Comparison of ENCODE assay signal across 8 cellular contexts in genomic region chr2:183123117-183123958, GRCh38. TPM values are rescaled to one million over a fixed set of nuclear protein-coding genes. Genes with fewer than 3 reads are reported as not detected.
A peak's percentile ranks its signal among the peaks of the same experiment; 100 is the strongest.
DNase-seq lines count a peak whose midpoint lies in the region; ATAC-seq and TF ChIP-seq lines count a peak whose summit lies in the region.

No MANE protein-coding gene starts in this region.

- dilution Hi-C loops in mammary epithelial cell (cut with HindIII; ENCODE audit: low sequenced_read_pairs) = no loop called here

- H3K18ac ChIP-seq in mesenchymal stem cell (ENCODE audit: low read depth in 1 of 2, low read length in 2 of 2) = peak overlapping the region in 1 of 2 experiments; percentile 90

- 21% methylated on average over 17 of the region's 17 CpGs for WGBS in mammary epithelial cell (ENCODE audit: low coverage, missing lambda C conversion rate)
- 47% methylated on average over 6 of the region's 17 CpGs for WGBS in mesenchymal stem cell

- intact Hi-C loops in mammary epithelial cell (cut with micrococcal nuclease) (no loop called here), uterus (cut with DNase I; ENCODE audit: low total_unique reads) (no loop called here)

- H2BK5ac ChIP-seq in mesenchymal stem cell (ENCODE audit: low read depth, low read length, poor library complexity, severe bottlenecking) = no peak overlapping the region

- H3K4me1 ChIP-seq in Karpas-422 (ENCODE audit: low read length) (peaks cover 26% of the 10 kb centered on the region), mammary epithelial cell (ENCODE audit: insufficient read depth, low read length) (peaks cover 16% of the 10 kb centered on the region), mesenchymal stem cell (ENCODE audit: control insufficient read depth, insufficient read depth, low read depth, low read length) (peaks cover 6% of the 10 kb centered on the region), uterus (no peaks in the 10 kb centered on the region)

- H4K91ac ChIP-seq in mesenchymal stem cell (ENCODE audit: low read length) = no peak overlapping the region

- H3K27me3 ChIP-seq in Karpas-422 (ENCODE audit: low read length) = no peaks in the 10 kb centered on the region
- H3K27me3 ChIP-seq in mammary epithelial cell (ENCODE audit: insufficient read depth, low read length) = no peaks in the 10 kb centered on the region
- no peaks in the 10 kb centered on the region for H3K27me3 ChIP-seq in mesenchymal stem cell (ENCODE audit: control insufficient read depth in 1 of 2, insufficient read depth in 1 of 2, low read length in 2 of 2)
- no peaks in the 10 kb centered on the region for H3K27me3 ChIP-seq in uterus

- no peak overlapping the region for H2AK5ac ChIP-seq in mesenchymal stem cell (ENCODE audit: low read length, severe bottlenecking)

- CTCF ChIA-PET in mammary epithelial cell (lab: Charles Lee; ENCODE audit: low non-redundant PET) = no interaction called here

- H3K4me2 ChIP-seq in Karpas-422 (ENCODE audit: low read depth, low read length, poor library complexity, severe bottlenecking) (peak overlapping the region; percentile 87), mammary epithelial cell (ENCODE audit: insufficient read depth, low read depth, low read length) (peak overlapping the region; percentile 94), mesenchymal stem cell (ENCODE audit: low read length, poor library complexity, severe bottlenecking) (peak overlapping the region; percentile 80)

- H3K79me1 ChIP-seq in mesenchymal stem cell (replicated peaks; ENCODE audit: low read length, poor library complexity, severe bottlenecking) = peaks cover 1% of the 10 kb centered on the region

- no peak overlapping the region for H2BK120ac ChIP-seq in mesenchymal stem cell (ENCODE audit: low read depth, low read length)

- no TSS peak for BruUV-seq in mammary epithelial cell (replicated peaks; lab: Mats Ljungman, UMichigan)

- no peak overlapping the region for H2BK15ac ChIP-seq in mesenchymal stem cell (ENCODE audit: low read depth, poor library complexity, severe bottlenecking)

- H3K36me3 ChIP-seq in Karpas-422 (ENCODE audit: insufficient read depth, low read length) = peaks cover 4% of the 10 kb centered on the region; the same call in 1 of the 2 replicates
- no peaks in the 10 kb centered on the region for H3K36me3 ChIP-seq in mammary epithelial cell (ENCODE audit: insufficient read depth, low read length)
- H3K36me3 ChIP-seq in mesenchymal stem cell (ENCODE audit: control insufficient read depth in 1 of 2, insufficient read depth in 2 of 2, low read depth in 1 of 2, low read length in 2 of 2) = no peaks in the 10 kb centered on the region
- H3K36me3 ChIP-seq in uterus = no peaks in the 10 kb centered on the region

- no peak overlapping the region for H3K23ac ChIP-seq in mesenchymal stem cell (ENCODE audit: low read length in 2 of 2)

- H3K9me3 ChIP-seq in Karpas-422 (ENCODE audit: low read length) (no peaks in the 10 kb centered on the region), mammary epithelial cell (replicated peaks; ENCODE audit: insufficient read depth, low read length) (no peaks in the 10 kb centered on the region), mesenchymal stem cell (ENCODE audit: control insufficient read depth, low read length) (no peaks in the 10 kb centered on the region), uterus (no peaks in the 10 kb centered on the region)

- H3K9ac ChIP-seq in Karpas-422 (ENCODE audit: low read length) (peak overlapping the region; percentile 86), mammary epithelial cell (ENCODE audit: insufficient read depth, low read length) (peak overlapping the region; percentile 94), mesenchymal stem cell (ENCODE audit: low read length) (peak overlapping the region; percentile 92)

- TF ChIP-seq CTCF in AG10803 (conservative IDR thresholded peaks at IDR 0.05; ENCODE audit: low read length) = no peak
- no peak for TF ChIP-seq CTCF in mammary epithelial cell (conservative IDR thresholded peaks at IDR 0.05 in 1 of 2, IDR thresholded peaks at IDR 0.05 in 1 of 2; ENCODE audit: extremely low read depth in 1 of 2, insufficient read depth in 1 of 2, low read depth in 1 of 2, low read length in 2 of 2)
- no peak for TF ChIP-seq CTCF in uterus (IDR thresholded peaks at IDR 0.05)
- no peak for TF ChIP-seq CTCF in omental fat pad (IDR thresholded peaks at IDR 0.05)

- in situ Hi-C loops in mammary epithelial cell (cut with MboI; ENCODE audit: low sequenced_read_pairs in 2 of 2) = no loop called here

- H4K20me1 ChIP-seq in Karpas-422 (ENCODE audit: insufficient read depth, low read depth, low read length) (no peaks in the 10 kb centered on the region), mammary epithelial cell (ENCODE audit: insufficient read depth, low read length) (no peaks in the 10 kb centered on the region)

- H3K4me3 ChIP-seq in AG10803 (ENCODE audit: low read length) (peak overlapping the region; percentile 93), Karpas-422 (ENCODE audit: low read length) (peak overlapping the region; percentile 85), mammary epithelial cell (replicated peaks in 1 of 3; ENCODE audit: insufficient read depth in 1 of 3, low read depth in 2 of 3, low read length in 3 of 3) (peak overlapping the region; percentile 54 to 86 (median 74)), mesenchymal stem cell (ENCODE audit: insufficient read depth in 1 of 2, low read depth in 1 of 2, low read length in 2 of 2) (peak overlapping the region; percentile 42 to 98), uterus (peak overlapping the region; percentile 77 to 79)

- H4K8ac ChIP-seq in mesenchymal stem cell (ENCODE audit: low read length) = peak overlapping the region; percentile 82

- H3K79me2 ChIP-seq in Karpas-422 (ENCODE audit: low read length) = peaks cover 38% of the 10 kb centered on the region
- H3K79me2 ChIP-seq in mammary epithelial cell (ENCODE audit: insufficient read depth, low read length) = peaks cover 35% of the 10 kb centered on the region

- H3K4ac ChIP-seq in mesenchymal stem cell (ENCODE audit: low read depth in 1 of 2, low read length in 2 of 2) = peak overlapping the region in 1 of 2 experiments; percentile 41

- TF ChIP-seq POLR2A in uterus (IDR thresholded peaks at IDR 0.05) = no peak

- no peak overlapping the region for H2BK12ac ChIP-seq in mesenchymal stem cell (ENCODE audit: low read length in 2 of 2)

- H3K27ac ChIP-seq in Karpas-422 (ENCODE audit: low read length) = no peak overlapping the region
- H3K27ac ChIP-seq in mammary epithelial cell (ENCODE audit: insufficient read depth, low read depth, low read length) = peak overlapping the region; percentile 89
- H3K27ac ChIP-seq in mesenchymal stem cell (ENCODE audit: low read length, poor library complexity, severe bottlenecking) = peak overlapping the region; percentile 95
- peak overlapping the region; percentile 84 to 93 for H3K27ac ChIP-seq in uterus

- ATAC-seq in omental fat pad (ENCODE audit: low FRiP score) (no peak), GM21723 (IDR thresholded peaks at IDR 0.05; ENCODE audit: unreplicated experiment) (no peak)

- H3K9me2 ChIP-seq in Karpas-422 (replicated peaks; ENCODE audit: insufficient read depth, low read length) = no peaks in the 10 kb centered on the region

- DNase-seq in AG10803 (ENCODE audit: low read depth) = no peak
- DNase-seq in Karpas-422 = no peak
- no peak for DNase-seq in mammary epithelial cell
- DNase-seq in mesenchymal stem cell = no peak
- no peak for DNase-seq in uterus
- no peak for DNase-seq in NCI-H226
- DNase-seq in omental fat pad (ENCODE audit: low spot score) = no peak

- H2AFZ ChIP-seq in Karpas-422 (ENCODE audit: low read length) (peak overlapping the region; percentile 95), mammary epithelial cell (ENCODE audit: low read depth, low read length) (peak overlapping the region; percentile 92), mesenchymal stem cell (ENCODE audit: low read depth, low read length) (no peak overlapping the region)

- no peak overlapping the region for H3K14ac ChIP-seq in mesenchymal stem cell (ENCODE audit: low read length in 2 of 2)

RNA-seq across cellular contexts. Expression of gene NUP35, which starts 0.9 kb away (rescaled TPM):
- total RNA-seq in Karpas-422 (2014; rRNA removed; shearing (Covaris generic); ENCODE audit: low replicate concordance) = 16.8 and 40.6 TPM in 2 replicates
- 10 to 100 TPM; 15.0 to 19.7 TPM for total RNA-seq in mammary epithelial cell
- polyA plus RNA-seq in mammary epithelial cell = 18.6 TPM
- polyA minus RNA-seq in mammary epithelial cell = 20.9 TPM
- 6.0 TPM for polyA plus RNA-seq in mesenchymal stem cell (2013, experiment 1 of 2)
- 5.6 TPM for polyA plus RNA-seq in mesenchymal stem cell (2013, experiment 2 of 2)
- 10 to 100 TPM in 2 of 4 donors, 1 to 10 TPM in 2; 5.9 to 32.8 (median 19.0) TPM for total RNA-seq in uterus
- total RNA-seq in omental fat pad = 10 to 100 TPM; 10.5 to 18.4 (median 13.7) TPM

RNA-seq across cellular contexts. Expression of gene DUSP19, which starts 44.8 kb away (rescaled TPM):
- 0.04 and 0.26 TPM in 2 replicates for total RNA-seq in Karpas-422 (2014; rRNA removed; shearing (Covaris generic); ENCODE audit: low replicate concordance)
- total RNA-seq in mammary epithelial cell = 1 to 10 TPM; 1.0 to 1.7 TPM
- 0.23 TPM for polyA plus RNA-seq in mammary epithelial cell
- 0.93 TPM for polyA minus RNA-seq in mammary epithelial cell
- 1.1 TPM for polyA plus RNA-seq in mesenchymal stem cell (2013, experiment 1 of 2)
- polyA plus RNA-seq in mesenchymal stem cell (2013, experiment 2 of 2) = 1.1 TPM
- total RNA-seq in uterus = 10 to 100 TPM in 1 of 4 donors, 1 to 10 TPM in 2, under 1 TPM in 1; 0.29 to 12.4 (median 3.3) TPM
- 1 to 10 TPM in 3 of 4 donors, under 1 TPM in 1; 0.60 to 2.8 (median 1.5) TPM for total RNA-seq in omental fat pad
